In genomic region chr1:212630159-212630900, GRCh38 we compare ENCODE assay signal across 8 cellular contexts. TPM values are rescaled to one million over a fixed set of nuclear protein-coding genes. Genes with fewer than 3 reads are reported as not detected.
A peak's percentile ranks its signal among the peaks of the same experiment; 100 is the strongest.
DNase-seq lines count a peak whose midpoint lies in the region; ATAC-seq and TF ChIP-seq lines count a peak whose summit lies in the region.

No MANE protein-coding gene starts in this region.

- TF ChIP-seq CTCF in GM10248 (IDR thresholded peaks at IDR 0.05; ENCODE audit: control extremely low read depth, extremely low read depth, low read depth, missing control alignments), result peak; percentile 89

- POLR2A ChIA-PET in GM10248 (lab: Yijun Ruan, JAX), result interaction anchor here (0.6 to 0.9 kb wide), 2 partner anchors 22 to 24 kb away, joined by 3 read pairs; partner anchors contain the start of gene ATF3

- DNase-seq in GM10248 (ENCODE audit: extremely low spot score), result peak; percentile 83
- DNase-seq in Jurkat, Clone E6-1 (ENCODE audit: low read depth, low spot score), result peak; percentile 61
- peak; percentile 61 for DNase-seq in SW480 (ENCODE audit: low spot score)
- DNase-seq in amniotic epithelial cell (ENCODE audit: low read depth), result peak; percentile 44
- peak; percentile 53 to 59 for DNase-seq in hippocampal formation (lab: John Stamatoyannopoulos, UW)
- peak; percentile 31 to 53 for DNase-seq in stimulated activated CD4-positive, alpha-beta T cell treated with anti-CD3 and anti-CD28 coated beads, Interleukin-12 subunit alpha, Interleukin-12 subunit beta, amount 100 ng/mL, for 24 hours (ENCODE audit: low read depth in 2 of 2)
- DNase-seq in NCI-H1048 (lab: John Stamatoyannopoulos, UW), result no peak

- H3K4me3 ChIP-seq in Jurkat, Clone E6-1 (ENCODE audit: low read length), result no peak overlapping the region

- ATAC-seq in GM21737 (IDR thresholded peaks at IDR 0.05; ENCODE audit: unreplicated experiment), result peak; percentile 83

- CTCF ChIA-PET in GM10248 (lab: Yijun Ruan, JAX), result interaction anchor here (0.6 to 4.3 kb wide), 21 partner anchors 10 to 365 kb away, joined by 3 to 38 read pairs (median 5); partner anchors contain the start of gene ATF3

RNA-seq across cellular contexts. Expression of gene ATF3, which starts 21.8 kb away (rescaled TPM):
- polyA plus RNA-seq in Jurkat, Clone E6-1 (2012; ENCODE audit: insufficient read depth, insufficient read length), result 8.6 TPM
